ENCODE assay signal across 8 cellular contexts in the genomic region with DNA sequence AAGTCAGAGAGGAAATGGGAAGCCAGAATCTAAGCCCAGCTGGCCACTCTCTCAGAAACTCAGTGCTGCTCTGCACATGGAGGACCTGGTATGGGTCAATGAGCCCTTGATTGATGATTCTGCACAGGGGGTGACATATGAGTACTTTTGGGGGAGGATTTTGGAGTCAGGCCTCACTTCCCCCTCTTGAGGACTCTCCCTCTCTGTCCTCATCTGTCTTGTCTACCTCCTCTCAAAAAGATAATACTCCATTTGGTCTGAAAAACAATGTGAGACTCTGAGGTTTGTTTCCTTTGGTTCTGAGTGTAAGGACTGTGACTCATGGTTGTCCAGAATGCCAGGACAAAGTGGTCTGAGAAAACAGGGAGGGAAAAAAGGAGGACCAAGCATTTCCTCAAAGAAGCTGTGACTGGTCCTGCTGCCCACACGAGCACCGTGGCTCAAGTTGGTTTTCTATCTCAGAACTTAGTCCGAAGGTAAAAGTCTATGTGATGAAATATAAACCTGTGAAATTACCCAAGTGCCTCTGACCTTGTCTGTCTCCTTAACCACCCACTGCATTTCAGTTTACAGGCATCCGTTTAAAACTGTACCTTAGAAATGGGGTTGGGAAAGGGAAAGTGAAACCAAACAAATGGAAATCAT. TPM values are rescaled to one million over a fixed set of nuclear protein-coding genes. Genes with fewer than 3 reads are reported as not detected.
DNase-seq lines count a peak whose midpoint lies in the region; ATAC-seq and TF ChIP-seq lines count a peak whose summit lies in the region.

No MANE protein-coding gene starts in this region.

- DNase-seq in CD14-positive monocyte (ENCODE audit: low spot score), result no peak
- peak; percentile 37 for DNase-seq in NCI-H226
- peak; percentile 56 for DNase-seq in mammary epithelial cell
- DNase-seq in lung microvascular endothelial cell (ENCODE audit: low read depth in 2 of 2), result peak; percentile 49 to 72
- no peak for DNase-seq in upper lobe of right lung
- no peak for DNase-seq in 8988T
- no peak for DNase-seq in HuH-7.5 (ENCODE audit: low spot score)

- no TSS peak for BruUV-seq in mammary epithelial cell (replicated peaks; lab: Mats Ljungman, UMichigan)

- H3K27ac Mint-ChIP-seq in CD14-positive monocyte, result peak overlapping the region; percentile 76 to 94 (median 90)

- H4K20me1 ChIP-seq in mammary epithelial cell (ENCODE audit: insufficient read depth, low read length), result no peaks in the 10 kb centered on the region

- H3K27ac ChIP-seq in mammary epithelial cell (ENCODE audit: insufficient read depth, low read depth, low read length) (peak overlapping the region; percentile 85), upper lobe of right lung (peak overlapping the region; percentile 90)

- TF ChIP-seq CTCF in CD14-positive monocyte (IDR thresholded peaks at IDR 0.05) (no peak), mammary epithelial cell (conservative IDR thresholded peaks at IDR 0.05 in 1 of 2, IDR thresholded peaks at IDR 0.05 in 1 of 2; ENCODE audit: extremely low read depth in 1 of 2, insufficient read depth in 1 of 2, low read depth in 1 of 2, low read length in 2 of 2) (no peak), upper lobe of right lung (IDR thresholded peaks at IDR 0.05) (no peak)

- peak overlapping the region; percentile 72 for H3K9ac ChIP-seq in mammary epithelial cell (ENCODE audit: insufficient read depth, low read length)

- peaks cover 37% of the 10 kb centered on the region for H3K4me1 ChIP-seq in mammary epithelial cell (ENCODE audit: insufficient read depth, low read length)
- peaks cover 51% of the 10 kb centered on the region for H3K4me1 ChIP-seq in upper lobe of right lung

- peak overlapping the region; percentile 27 to 49 (median 42) for H3K4me3 ChIP-seq in mammary epithelial cell (replicated peaks in 1 of 3; ENCODE audit: insufficient read depth in 1 of 3, low read depth in 2 of 3, low read length in 3 of 3)
- peak overlapping the region; percentile 51 for H3K4me3 ChIP-seq in upper lobe of right lung

- H3K36me3 Mint-ChIP-seq in CD14-positive monocyte, result peaks cover 8 to 13% of the 10 kb centered on the region in 2 donors

- H3K4me2 ChIP-seq in mammary epithelial cell (ENCODE audit: insufficient read depth, low read depth, low read length), result peak overlapping the region; percentile 72

- peaks cover 47% of the 10 kb centered on the region for H3K4me1 Mint-ChIP-seq in CD14-positive monocyte

- no peaks in the 10 kb centered on the region for H3K36me3 ChIP-seq in mammary epithelial cell (ENCODE audit: insufficient read depth, low read length)
- H3K36me3 ChIP-seq in upper lobe of right lung, result no peaks in the 10 kb centered on the region

- WGBS in mammary epithelial cell (ENCODE audit: low coverage, missing lambda C conversion rate), result 0% methylated on average over 2 of the region's 4 CpGs

- peak overlapping the region; percentile 89 for H2AFZ ChIP-seq in mammary epithelial cell (ENCODE audit: low read depth, low read length)

- H3K9me3 ChIP-seq in mammary epithelial cell (replicated peaks; ENCODE audit: insufficient read depth, low read length), result no peaks in the 10 kb centered on the region
- H3K9me3 ChIP-seq in upper lobe of right lung, result no peaks in the 10 kb centered on the region

- ATAC-seq in GM21381 (IDR thresholded peaks at IDR 0.05; ENCODE audit: unreplicated experiment) (peak; percentile 39), upper lobe of right lung (peak; percentile 15)

- H3K27me3 Mint-ChIP-seq in CD14-positive monocyte (ENCODE audit: low read depth in 3 of 3), result peaks cover 0 to 3% (median 0%) of the 10 kb centered on the region in 3 donors

- peak overlapping the region; percentile 79 to 92 for H3K4me3 Mint-ChIP-seq in CD14-positive monocyte

- in situ Hi-C loops in mammary epithelial cell (cut with MboI; ENCODE audit: low sequenced_read_pairs in 2 of 2), result no loop called here

- dilution Hi-C loops in mammary epithelial cell (cut with HindIII; ENCODE audit: low sequenced_read_pairs), result no loop called here

- CTCF ChIA-PET in mammary epithelial cell (lab: Charles Lee; ENCODE audit: low non-redundant PET), result interaction anchor here (0.6 kb wide), 1 partner anchor 214 kb away, joined by 7 read pairs; no protein-coding TSS in a partner anchor

- no peaks in the 10 kb centered on the region for H3K27me3 ChIP-seq in mammary epithelial cell (ENCODE audit: insufficient read depth, low read length)
- no peaks in the 10 kb centered on the region for H3K27me3 ChIP-seq in upper lobe of right lung

- intact Hi-C loops in CD14-positive monocyte (cut with micrococcal nuclease), result no loop called here
- intact Hi-C loops in mammary epithelial cell (cut with micrococcal nuclease), result loop anchor here (1.0 kb wide), 1 partner anchor 11 kb away; a partner anchor contains a TSS
- intact Hi-C loops in upper lobe of right lung (cut with DNase I), result no loop called here

- peaks cover 2 to 17% (median 6%) of the 10 kb centered on the region in 7 donors for H3K9me3 Mint-ChIP-seq in CD14-positive monocyte

- peaks cover 62% of the 10 kb centered on the region for H3K79me2 ChIP-seq in mammary epithelial cell (ENCODE audit: insufficient read depth, low read length)

RNA-seq across cellular contexts. Expression of a gene that starts 11.1 kb away (rescaled TPM):
- 1 to 10 TPM in 1 of 2 donors, under 1 TPM in 1; 0.87 to 3.1 TPM for polyA plus RNA-seq in CD14-positive monocyte
- total RNA-seq in mammary epithelial cell, result 10 to 100 TPM; 25.5 to 26.0 TPM
- polyA plus RNA-seq in mammary epithelial cell, result 5.6 TPM
- 28.6 TPM for polyA minus RNA-seq in mammary epithelial cell
- 1.5 and 1.8 TPM in 2 replicates for total RNA-seq in lung microvascular endothelial cell
- total RNA-seq in upper lobe of right lung, result 46.9 TPM

Comparison
In these comparisons a context has a peak if more than half of its experiments do, and no peak if none do; other contexts are left out.
1. DNase-seq: peak in NCI-H226 (single experiment), mammary epithelial cell (single experiment) and lung microvascular endothelial cell (2 of 2); none in CD14-positive monocyte (single experiment), upper lobe of right lung (single experiment), 8988T (single experiment) and HuH-7.5 (single experiment).